15 cellular contexts compared by ENCODE assay signal in genomic region chr3:185701891-185702563, GRCh38.
DNase-seq lines count a peak whose midpoint lies in the region; ATAC-seq, FAIRE-seq and TF ChIP-seq lines count a peak whose summit lies in the region.
"Had no signal": no experiment of that assay in that cellular context is flagged by ENCODE, and none has a peak within 500 bp of the region (broad histone marks: within the 10 kb centered on the region; RNA-seq: fewer than 3 reads in every experiment).

No MANE protein-coding gene starts in this region.

- H3K36me3 ChIP-seq in SK-N-SH (replicated peaks in 1 of 2; ENCODE audit: control insufficient read depth in 1 of 2, insufficient read depth in 2 of 2, low read length in 1 of 2), result peaks cover 0 to under 1% of the 10 kb centered on the region in 2 experiments
- H3K36me3 ChIP-seq in HepG2 (replicated peaks in 1 of 2; ENCODE audit: control insufficient read depth in 1 of 2, insufficient read depth in 2 of 2, low read length in 2 of 2), result peaks cover 0 to 4% of the 10 kb centered on the region in 2 experiments; a peak in 2 of 5 replicates
- H3K36me3 ChIP-seq in small intestine (ENCODE audit: control insufficient read depth in 2 of 2, insufficient read depth in 2 of 2, low read length in 2 of 2), result no peaks in the 10 kb centered on the region

- in situ Hi-C loops in HepG2 (cut with HindIII; ENCODE audit: extremely low pct_ligation_motif_present, low pct_unique_long_range_greater_than_20kb), result no loop called here

- H3K4me2 ChIP-seq in SK-N-SH (peak overlapping the region; percentile 59), HepG2 (ENCODE audit: low read depth, low read length) (no peak overlapping the region)

- peaks cover 99% of the 10 kb centered on the region for H3K79me2 ChIP-seq in SK-N-SH (ENCODE audit: insufficient read depth)
- peaks cover 87% of the 10 kb centered on the region for H3K79me2 ChIP-seq in HepG2 (ENCODE audit: insufficient read depth, low read length)

- H3K4me1 ChIP-seq in SK-N-SH (ENCODE audit: control insufficient read depth in 1 of 2, insufficient read depth in 2 of 2, low read depth in 1 of 2, low read length in 1 of 2) (peaks cover 0 to 17% of the 10 kb centered on the region in 2 experiments; a peak in 2 of 4 replicates), HepG2 (ENCODE audit: insufficient read depth, low read length) (peaks cover 74% of the 10 kb centered on the region), small intestine (ENCODE audit: control insufficient read depth in 2 of 2, insufficient read depth in 1 of 2, low read depth in 1 of 2, low read length in 1 of 2) (peaks cover 4 to 5% of the 10 kb centered on the region in 2 donors)

- no peak for TF ChIP-seq POLR2A in HepG2 (IDR thresholded peaks at IDR 0.05; ENCODE audit: insufficient read depth in 1 of 2, low read depth in 2 of 2, low read length in 2 of 2)

- H3K27ac ChIP-seq in SK-N-SH (ENCODE audit: low read depth in 2 of 2, low read length in 1 of 2), result peak overlapping the region in 1 of 2 experiments; percentile 49; a peak in 1 of 4 replicates
- H3K27ac ChIP-seq in HepG2 (ENCODE audit: extremely low read length, insufficient read depth, low read length), result no peak overlapping the region
- peak overlapping the region in 1 of 2 donors; percentile 85 for H3K27ac ChIP-seq in small intestine (ENCODE audit: low read depth in 1 of 2, low read length in 1 of 2)

- H3F3A ChIP-seq in SK-N-SH (replicated peaks; ENCODE audit: insufficient read depth), result no peaks in the 10 kb centered on the region

- H3K27me3 ChIP-seq in SK-N-SH (ENCODE audit: insufficient read depth) (no peaks in the 10 kb centered on the region), HepG2 (ENCODE audit: control insufficient read depth in 1 of 2, insufficient read depth in 2 of 2, low read length in 2 of 2) (no peaks in the 10 kb centered on the region), small intestine (ENCODE audit: control insufficient read depth in 2 of 2, insufficient read depth in 2 of 2, low read length in 2 of 2) (no peaks in the 10 kb centered on the region)

- H3K9ac ChIP-seq in SK-N-SH, result no peak overlapping the region
- no peak overlapping the region for H3K9ac ChIP-seq in HepG2 (ENCODE audit: insufficient read depth, low read depth, low read length)

- ATAC-seq in HepG2, result peak; percentile 34
- ATAC-seq in GM19463 (IDR thresholded peaks at IDR 0.05; ENCODE audit: unreplicated experiment), result no peak

- CTCF ChIA-PET in SK-N-SH (lab: Yijun Ruan, JAX), result interaction anchor here (0.9 to 1.6 kb wide), 3 partner anchors 25 to 66 kb away, joined by 3 to 6 read pairs (median 6); no protein-coding TSS in a partner anchor
- CTCF ChIA-PET in HepG2 (lab: Yijun Ruan, JAX; ENCODE audit: low intra/inter-chr PET ratio, low total read pairs), result no interaction called here

- H2AFZ ChIP-seq in SK-N-SH (ENCODE audit: low read depth) (no peak overlapping the region), HepG2 (ENCODE audit: low read length) (no peak overlapping the region)

- no peak for TF ChIP-seq CTCF in SK-N-SH (IDR thresholded peaks at IDR 0.05)
- TF ChIP-seq CTCF in HepG2 (CRISPR knock-in tag; IDR thresholded peaks at IDR 0.05), result no peak

- H4K20me1 ChIP-seq in SK-N-SH (ENCODE audit: insufficient read depth) (peaks cover 8% of the 10 kb centered on the region; the same call in 1 of the 2 replicates), HepG2 (ENCODE audit: insufficient read depth, low read length) (peaks cover 83% of the 10 kb centered on the region)

- H3K9me3 ChIP-seq in SK-N-SH (no peaks in the 10 kb centered on the region), HepG2 (ENCODE audit: low read length) (no peaks in the 10 kb centered on the region), small intestine (ENCODE audit: control insufficient read depth, low read depth) (no peaks in the 10 kb centered on the region)

- no peak for FAIRE-seq in HepG2 (lab: Jason Lieb, UNC)
- FAIRE-seq in small intestine (lab: Jason Lieb, UNC), result no peak
- FAIRE-seq: keratinocyte, TTC549 had no signal

- POLR2A ChIA-PET in SK-N-SH (lab: Yijun Ruan, JAX) (no interaction called here), HepG2 (lab: Yijun Ruan, JAX) (no interaction called here)

- intact Hi-C loops in HepG2 (cut with micrococcal nuclease; ENCODE audit: unreplicated experiment), result no loop called here

- TF ChIP-seq EP300 in SK-N-SH (IDR thresholded peaks at IDR 0.05; ENCODE audit: borderline replicate concordance in 1 of 2, low read depth in 1 of 2, low read length in 1 of 2), result no peak
- no peak for TF ChIP-seq EP300 in HepG2 (IDR thresholded peaks at IDR 0.05; ENCODE audit: low read depth in 2 of 2, low read length in 2 of 2)
- no peak for TF ChIP-seq EP300 in HepG2 (CRISPR knock-in tag; IDR thresholded peaks at IDR 0.05; ENCODE audit: borderline replicate concordance)

- TF ChIP-seq RAD21 in SK-N-SH (IDR thresholded peaks at IDR 0.05; ENCODE audit: low read length) (no peak), HepG2 (CRISPR knock-in tag; IDR thresholded peaks at IDR 0.05) (no peak)

- no TSS peak for BruUV-seq in HepG2 (replicated peaks; lab: Mats Ljungman, UMichigan)

- no peaks in the 10 kb centered on the region for H3K9me2 ChIP-seq in SK-N-SH

- DNase-seq in NCI-H748 (lab: John Stamatoyannopoulos, UW; ENCODE audit: unreplicated experiment) (peak; percentile 2), NCI-H748 treated with DMSO at 0.1 percent for 48 hours (lab: John Stamatoyannopoulos, UW) (no peak), SK-N-SH (no peak), HepG2 (ENCODE audit: low spot score) (no peak), small intestine (peak; percentile 24), NCI-H446 (lab: John Stamatoyannopoulos, UW) (no peak), iPS-NIHi11 (ENCODE audit: low spot score) (no peak)
- DNase-seq: activated naive CD4-positive, alpha-beta T cell treated with anti-CD3 and anti-CD28 coated beads, Interleukin-2, amount 50 U/mL, for 16 hours; DMS79 treated with DMSO at 0.1 percent for 48 hours; HCEC 1CT; NCI-H1930; RPMI8226 had no signal

- no peak overlapping the region for H3K4me3 ChIP-seq in SK-N-SH (ENCODE audit: low read depth in 2 of 2, low read length in 1 of 2)
- no peak overlapping the region for H3K4me3 ChIP-seq in HepG2 (replicated peaks in 1 of 3; ENCODE audit: insufficient read depth in 1 of 3, low read depth in 2 of 3, low read length in 3 of 3)
- H3K4me3 ChIP-seq in small intestine (ENCODE audit: low read depth in 1 of 2, low read length in 2 of 2), result no peak overlapping the region

- 33% methylated on average over 10 of the region's 10 CpGs for WGBS in SK-N-SH (ENCODE audit: low lambda C conversion rate)
- 61% methylated on average over 10 of the region's 10 CpGs for WGBS in HepG2 (ENCODE audit: low lambda C conversion rate)
- WGBS in small intestine, 3 donors, result 5 to 31% (median 21%) methylated on average over 10 of the region's 10 CpGs

TF ChIP-seq in SK-N-SH, 30 proteins besides CTCF, POLR2A, EP300 and RAD21 (continues in another document):
- TF ChIP-seq, protein P1, sequence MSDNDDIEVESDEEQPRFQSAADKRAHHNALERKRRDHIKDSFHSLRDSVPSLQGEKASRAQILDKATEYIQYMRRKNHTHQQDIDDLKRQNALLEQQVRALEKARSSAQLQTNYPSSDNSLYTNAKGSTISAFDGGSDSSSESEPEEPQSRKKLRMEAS (IDR thresholded peaks at IDR 0.05; ENCODE audit: low read depth), result no peak
- TF ChIP-seq ELF1 (IDR thresholded peaks at IDR 0.05) (no peak), SIN3A (IDR thresholded peaks at IDR 0.05; ENCODE audit: borderline replicate concordance, low read depth, low read length) (no peak), TEAD4 (IDR thresholded peaks at IDR 0.05; ENCODE audit: borderline replicate concordance, insufficient read depth) (no peak), MXI1 (IDR thresholded peaks at IDR 0.05; ENCODE audit: low read depth, low read length) (no peak), NFIC (IDR thresholded peaks at IDR 0.05; ENCODE audit: borderline replicate concordance) (no peak), GABPA (IDR thresholded peaks at IDR 0.05; ENCODE audit: low read depth) (no peak), GATA2 (CRISPR knock-in tag; IDR thresholded peaks at IDR 0.05) (no peak), TAF1 (IDR thresholded peaks at IDR 0.05; ENCODE audit: borderline replicate concordance, low read depth, low read length) (no peak), RFX5 (IDR thresholded peaks at IDR 0.05; ENCODE audit: low read length) (no peak), CHD2 (IDR thresholded peaks at IDR 0.05; ENCODE audit: low read length, partially characterized antibody) (no peak), JUND (IDR thresholded peaks at IDR 0.05) (no peak)

TF ChIP-seq in HepG2, 621 proteins besides CTCF, POLR2A, EP300 and RAD21:
- TF ChIP-seq MEIS2 (CRISPR knock-in tag; IDR thresholded peaks at IDR 0.05) (no peak), HNRNPK (IDR thresholded peaks at IDR 0.05; ENCODE audit: low read depth, low read length, poor library complexity, severe bottlenecking) (no peak), NCOR1 (IDR thresholded peaks at IDR 0.05; ENCODE audit: borderline replicate concordance, low read length) (no peak), FOXA1 (IDR thresholded peaks at IDR 0.05) (no peak), FOXA1 (CRISPR knock-in tag; IDR thresholded peaks at IDR 0.05) (0 out of 2 replicates have a peak, but pooled peaks have one; percentile 20)

Comparison
In these comparisons a context has a peak if more than half of its experiments do, and no peak if none do; other contexts are left out.
1. DNase-seq: peak in NCI-H748 (single experiment) and small intestine (single experiment); none in NCI-H748 treated with DMSO at 0.1 percent for 48 hours (single experiment), SK-N-SH (single experiment), HepG2 (single experiment), NCI-H446 (0 of 2) and iPS-NIHi11 (single experiment).